ENCODE assay signal across 1 cellular context in the genomic region with DNA sequence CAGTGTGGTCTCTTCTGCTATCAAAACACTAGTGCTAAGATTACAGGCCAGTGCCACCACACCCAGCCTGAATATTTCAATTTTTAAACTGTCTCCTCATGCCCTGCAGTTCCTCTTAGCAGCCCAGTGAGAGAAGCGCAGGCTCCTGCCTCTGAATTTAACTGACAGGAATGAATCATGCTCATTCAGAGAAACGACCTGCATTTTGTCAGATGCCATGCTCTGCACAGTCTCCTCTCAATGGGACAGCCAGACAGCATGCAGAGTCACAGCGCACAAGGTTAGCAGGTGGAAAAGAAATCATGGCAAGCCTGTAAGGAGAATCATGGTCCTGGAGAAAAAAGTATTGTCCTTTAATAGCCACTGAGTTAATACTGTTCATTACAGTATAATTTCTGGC.
TF ChIP-seq lines count a peak whose summit lies in the region.

No MANE protein-coding gene starts in this region.

TF ChIP-seq in GM23338, 12 proteins besides CTCF, POLR2A, EP300 and RAD21 (continued from another document):
- TF ChIP-seq, protein P1, sequence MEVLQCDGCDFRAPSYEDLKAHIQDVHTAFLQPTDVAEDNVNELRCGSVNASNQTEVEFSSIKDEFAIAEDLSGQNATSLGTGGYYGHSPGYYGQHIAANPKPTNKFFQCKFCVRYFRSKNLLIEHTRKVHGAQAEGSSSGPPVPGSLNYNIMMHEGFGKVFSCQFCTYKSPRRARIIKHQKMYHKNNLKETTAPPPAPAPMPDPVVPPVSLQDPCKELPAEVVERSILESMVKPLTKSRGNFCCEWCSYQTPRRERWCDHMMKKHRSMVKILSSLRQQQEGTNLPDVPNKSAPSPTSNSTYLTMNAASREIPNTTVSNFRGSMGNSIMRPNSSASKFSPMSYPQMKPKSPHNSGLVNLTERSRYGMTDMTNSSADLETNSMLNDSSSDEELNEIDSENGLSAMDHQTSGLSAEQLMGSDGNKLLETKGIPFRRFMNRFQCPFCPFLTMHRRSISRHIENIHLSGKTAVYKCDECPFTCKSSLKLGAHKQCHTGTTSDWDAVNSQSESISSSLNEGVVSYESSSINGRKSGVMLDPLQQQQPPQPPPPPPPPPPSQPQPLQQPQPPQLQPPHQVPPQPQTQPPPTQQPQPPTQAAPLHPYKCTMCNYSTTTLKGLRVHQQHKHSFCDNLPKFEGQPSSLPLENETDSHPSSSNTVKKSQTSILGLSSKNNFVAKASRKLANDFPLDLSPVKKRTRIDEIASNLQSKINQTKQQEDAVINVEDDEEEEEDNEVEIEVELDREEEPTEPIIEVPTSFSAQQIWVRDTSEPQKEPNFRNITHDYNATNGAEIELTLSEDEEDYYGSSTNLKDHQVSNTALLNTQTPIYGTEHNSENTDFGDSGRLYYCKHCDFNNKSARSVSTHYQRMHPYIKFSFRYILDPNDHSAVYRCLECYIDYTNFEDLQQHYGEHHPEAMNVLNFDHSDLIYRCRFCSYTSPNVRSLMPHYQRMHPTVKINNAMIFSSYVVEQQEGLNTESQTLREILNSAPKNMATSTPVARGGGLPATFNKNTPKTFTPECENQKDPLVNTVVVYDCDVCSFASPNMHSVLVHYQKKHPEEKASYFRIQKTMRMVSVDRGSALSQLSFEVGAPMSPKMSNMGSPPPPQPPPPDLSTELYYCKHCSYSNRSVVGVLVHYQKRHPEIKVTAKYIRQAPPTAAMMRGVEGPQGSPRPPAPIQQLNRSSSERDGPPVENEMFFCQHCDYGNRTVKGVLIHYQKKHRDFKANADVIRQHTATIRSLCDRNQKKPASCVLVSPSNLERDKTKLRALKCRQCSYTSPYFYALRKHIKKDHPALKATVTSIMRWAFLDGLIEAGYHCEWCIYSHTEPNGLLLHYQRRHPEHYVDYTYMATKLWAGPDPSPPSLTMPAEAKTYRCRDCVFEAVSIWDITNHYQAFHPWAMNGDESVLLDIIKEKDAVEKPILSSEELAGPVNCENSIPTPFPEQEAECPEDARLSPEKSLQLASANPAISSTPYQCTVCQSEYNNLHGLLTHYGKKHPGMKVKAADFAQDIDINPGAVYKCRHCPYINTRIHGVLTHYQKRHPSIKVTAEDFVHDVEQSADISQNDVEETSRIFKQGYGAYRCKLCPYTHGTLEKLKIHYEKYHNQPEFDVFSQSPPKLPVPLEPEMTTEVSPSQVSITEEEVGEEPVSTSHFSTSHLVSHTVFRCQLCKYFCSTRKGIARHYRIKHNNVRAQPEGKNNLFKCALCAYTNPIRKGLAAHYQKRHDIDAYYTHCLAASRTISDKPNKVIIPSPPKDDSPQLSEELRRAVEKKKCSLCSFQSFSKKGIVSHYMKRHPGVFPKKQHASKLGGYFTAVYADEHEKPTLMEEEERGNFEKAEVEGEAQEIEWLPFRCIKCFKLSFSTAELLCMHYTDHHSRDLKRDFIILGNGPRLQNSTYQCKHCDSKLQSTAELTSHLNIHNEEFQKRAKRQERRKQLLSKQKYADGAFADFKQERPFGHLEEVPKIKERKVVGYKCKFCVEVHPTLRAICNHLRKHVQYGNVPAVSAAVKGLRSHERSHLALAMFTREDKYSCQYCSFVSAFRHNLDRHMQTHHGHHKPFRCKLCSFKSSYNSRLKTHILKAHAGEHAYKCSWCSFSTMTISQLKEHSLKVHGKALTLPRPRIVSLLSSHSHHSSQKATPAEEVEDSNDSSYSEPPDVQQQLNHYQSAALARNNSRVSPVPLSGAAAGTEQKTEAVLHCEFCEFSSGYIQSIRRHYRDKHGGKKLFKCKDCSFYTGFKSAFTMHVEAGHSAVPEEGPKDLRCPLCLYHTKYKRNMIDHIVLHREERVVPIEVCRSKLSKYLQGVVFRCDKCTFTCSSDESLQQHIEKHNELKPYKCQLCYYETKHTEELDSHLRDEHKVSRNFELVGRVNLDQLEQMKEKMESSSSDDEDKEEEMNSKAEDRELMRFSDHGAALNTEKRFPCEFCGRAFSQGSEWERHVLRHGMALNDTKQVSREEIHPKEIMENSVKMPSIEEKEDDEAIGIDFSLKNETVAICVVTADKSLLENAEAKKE (CRISPR knock-in tag; IDR thresholded peaks at IDR 0.05): no peak
- TF ChIP-seq, protein P2, sequence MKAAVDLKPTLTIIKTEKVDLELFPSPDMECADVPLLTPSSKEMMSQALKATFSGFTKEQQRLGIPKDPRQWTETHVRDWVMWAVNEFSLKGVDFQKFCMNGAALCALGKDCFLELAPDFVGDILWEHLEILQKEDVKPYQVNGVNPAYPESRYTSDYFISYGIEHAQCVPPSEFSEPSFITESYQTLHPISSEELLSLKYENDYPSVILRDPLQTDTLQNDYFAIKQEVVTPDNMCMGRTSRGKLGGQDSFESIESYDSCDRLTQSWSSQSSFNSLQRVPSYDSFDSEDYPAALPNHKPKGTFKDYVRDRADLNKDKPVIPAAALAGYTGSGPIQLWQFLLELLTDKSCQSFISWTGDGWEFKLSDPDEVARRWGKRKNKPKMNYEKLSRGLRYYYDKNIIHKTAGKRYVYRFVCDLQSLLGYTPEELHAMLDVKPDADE (IDR thresholded peaks at IDR 0.05): no peak
- no peak for TF ChIP-seq EZH2 (IDR thresholded peaks at IDR 0.05; ENCODE audit: low read depth, unreplicated experiment)
- TF ChIP-seq ZNF114 (CRISPR knock-in tag; IDR thresholded peaks at IDR 0.05): no peak
- TF ChIP-seq, protein P3, sequence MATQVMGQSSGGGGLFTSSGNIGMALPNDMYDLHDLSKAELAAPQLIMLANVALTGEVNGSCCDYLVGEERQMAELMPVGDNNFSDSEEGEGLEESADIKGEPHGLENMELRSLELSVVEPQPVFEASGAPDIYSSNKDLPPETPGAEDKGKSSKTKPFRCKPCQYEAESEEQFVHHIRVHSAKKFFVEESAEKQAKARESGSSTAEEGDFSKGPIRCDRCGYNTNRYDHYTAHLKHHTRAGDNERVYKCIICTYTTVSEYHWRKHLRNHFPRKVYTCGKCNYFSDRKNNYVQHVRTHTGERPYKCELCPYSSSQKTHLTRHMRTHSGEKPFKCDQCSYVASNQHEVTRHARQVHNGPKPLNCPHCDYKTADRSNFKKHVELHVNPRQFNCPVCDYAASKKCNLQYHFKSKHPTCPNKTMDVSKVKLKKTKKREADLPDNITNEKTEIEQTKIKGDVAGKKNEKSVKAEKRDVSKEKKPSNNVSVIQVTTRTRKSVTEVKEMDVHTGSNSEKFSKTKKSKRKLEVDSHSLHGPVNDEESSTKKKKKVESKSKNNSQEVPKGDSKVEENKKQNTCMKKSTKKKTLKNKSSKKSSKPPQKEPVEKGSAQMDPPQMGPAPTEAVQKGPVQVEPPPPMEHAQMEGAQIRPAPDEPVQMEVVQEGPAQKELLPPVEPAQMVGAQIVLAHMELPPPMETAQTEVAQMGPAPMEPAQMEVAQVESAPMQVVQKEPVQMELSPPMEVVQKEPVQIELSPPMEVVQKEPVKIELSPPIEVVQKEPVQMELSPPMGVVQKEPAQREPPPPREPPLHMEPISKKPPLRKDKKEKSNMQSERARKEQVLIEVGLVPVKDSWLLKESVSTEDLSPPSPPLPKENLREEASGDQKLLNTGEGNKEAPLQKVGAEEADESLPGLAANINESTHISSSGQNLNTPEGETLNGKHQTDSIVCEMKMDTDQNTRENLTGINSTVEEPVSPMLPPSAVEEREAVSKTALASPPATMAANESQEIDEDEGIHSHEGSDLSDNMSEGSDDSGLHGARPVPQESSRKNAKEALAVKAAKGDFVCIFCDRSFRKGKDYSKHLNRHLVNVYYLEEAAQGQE (IDR thresholded peaks at IDR 0.05; ENCODE audit: unreplicated experiment): no peak
- TF ChIP-seq STAT1 (IDR thresholded peaks at IDR 0.05; ENCODE audit: unreplicated experiment): no peak
